Comparison of ENCODE assay signal across 11 cellular contexts in the genomic region with DNA sequence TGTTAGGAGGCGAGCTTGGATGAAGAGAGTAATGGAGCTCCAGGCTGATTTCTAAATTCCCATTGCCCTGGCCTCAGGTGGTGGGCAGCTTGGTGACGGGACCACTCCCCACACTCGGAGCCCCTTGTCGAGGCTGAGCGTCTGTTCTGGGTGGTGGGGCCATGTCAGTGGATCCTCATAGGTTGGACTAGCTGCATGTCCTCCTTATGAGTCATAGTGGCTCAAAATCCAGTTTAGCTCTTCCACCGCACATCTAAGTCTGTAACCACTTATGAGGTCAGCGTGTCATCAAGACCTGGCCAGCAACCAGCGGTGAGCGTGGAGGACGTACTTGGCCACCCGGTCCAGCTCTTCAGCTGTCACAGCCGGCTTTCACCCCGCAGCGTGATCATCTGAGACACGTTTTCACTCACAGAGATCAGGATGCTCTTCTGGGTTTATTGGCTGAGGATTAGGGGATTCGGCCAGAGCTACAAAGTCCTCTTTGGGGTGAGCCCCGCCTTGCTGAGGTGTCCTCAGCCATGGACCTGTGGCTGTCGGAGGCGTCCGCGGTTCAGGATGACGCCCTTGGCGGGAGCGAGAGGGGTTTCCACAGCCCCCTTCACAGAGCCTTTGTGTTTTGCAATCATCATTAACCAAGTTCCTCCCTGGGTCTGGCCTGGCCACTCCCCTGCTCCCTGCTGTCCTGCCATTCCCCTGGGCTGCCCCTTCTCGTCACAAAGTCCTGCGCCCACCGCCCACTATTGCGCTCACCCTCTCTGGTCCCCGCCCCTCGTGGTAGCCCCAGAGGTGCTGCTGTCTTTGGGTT. TPM values are rescaled to one million over a fixed set of nuclear protein-coding genes. Genes with fewer than 3 reads are reported as not detected.
DNase-seq lines count a peak whose midpoint lies in the region; ATAC-seq, FAIRE-seq and TF ChIP-seq lines count a peak whose summit lies in the region.
"Had no signal": no experiment of that assay in that cellular context is flagged by ENCODE, and none has a peak within 500 bp of the region (broad histone marks: within the 10 kb centered on the region; RNA-seq: fewer than 3 reads in every experiment).

No MANE protein-coding gene starts in this region.

- peaks cover 29% of the 10 kb centered on the region for H3K4me1 ChIP-seq in astrocyte (ENCODE audit: insufficient read depth, low read length)
- no peaks in the 10 kb centered on the region for H3K4me1 ChIP-seq in right cardiac atrium (ENCODE audit: control insufficient read depth, insufficient read depth, low read length)
- no peaks in the 10 kb centered on the region for H3K4me1 ChIP-seq in upper lobe of right lung
- H3K4me1 ChIP-seq: uterus had no signal

- no peaks in the 10 kb centered on the region for H3K36me3 ChIP-seq in astrocyte (ENCODE audit: insufficient read depth, low read length)
- H3K36me3 ChIP-seq in upper lobe of right lung, result no peaks in the 10 kb centered on the region
- H3K36me3 ChIP-seq: neutrophil, uterus had no signal

- peak overlapping the region; percentile 98 for H3K27ac ChIP-seq in astrocyte (ENCODE audit: low read depth, low read length)
- peak overlapping the region; percentile 40 for H3K27ac ChIP-seq in right cardiac atrium (ENCODE audit: low read length)
- H3K27ac ChIP-seq in upper lobe of right lung, result no peak overlapping the region
- H3K27ac ChIP-seq: neutrophil, uterus had no signal

- H3K36me3 Mint-ChIP-seq in astrocyte (ENCODE audit: low read depth, unreplicated experiment), result no peaks in the 10 kb centered on the region
- H3K36me3 Mint-ChIP-seq: T-cell had no signal

- H3K4me3 ChIP-seq in astrocyte (ENCODE audit: insufficient read depth, low read depth, low read length) (peak overlapping the region; percentile 47), right cardiac atrium (ENCODE audit: low read length) (no peak overlapping the region), upper lobe of right lung (no peak overlapping the region)
- H3K4me3 ChIP-seq: uterus had no signal

- ATAC-seq in right cardiac atrium (peak; percentile 41 to 70), upper lobe of right lung (no peak), HG02759 (IDR thresholded peaks at IDR 0.05; ENCODE audit: unreplicated experiment) (no peak)
- ATAC-seq: T-cell had no signal

- H3K27ac Mint-ChIP-seq in astrocyte (ENCODE audit: unreplicated experiment), result peak overlapping the region; percentile 93
- H3K27ac Mint-ChIP-seq: T-cell had no signal

- no peaks in the 10 kb centered on the region for H3K79me2 ChIP-seq in astrocyte (ENCODE audit: insufficient read depth, low read length)

- FAIRE-seq in astrocyte (lab: Jason Lieb, UNC), result peak; percentile 99
- FAIRE-seq: colon had no signal

- H3K27me3 ChIP-seq in astrocyte (ENCODE audit: insufficient read depth, low read length) (peaks cover 3% of the 10 kb centered on the region), right cardiac atrium (ENCODE audit: control insufficient read depth, insufficient read depth) (no peaks in the 10 kb centered on the region), upper lobe of right lung (peaks cover 31% of the 10 kb centered on the region)
- H3K27me3 ChIP-seq: uterus had no signal

- intact Hi-C loops in right cardiac atrium (cut with DNase I) (no loop called here), upper lobe of right lung (cut with DNase I) (no loop called here)

- TF ChIP-seq CTCF in astrocyte (IDR thresholded peaks at IDR 0.05; ENCODE audit: insufficient read depth, low read depth, low read length) (no peak), upper lobe of right lung (IDR thresholded peaks at IDR 0.05) (no peak)

- peak overlapping the region; percentile 14 for H2AFZ ChIP-seq in astrocyte (ENCODE audit: low read depth, low read length)

- peak overlapping the region; percentile 80 for H3K9ac ChIP-seq in astrocyte (ENCODE audit: low read length)

- peaks cover 2% of the 10 kb centered on the region for H3K9me3 Mint-ChIP-seq in astrocyte (ENCODE audit: unreplicated experiment)
- H3K9me3 Mint-ChIP-seq: T-cell had no signal

- 70% methylated on average over 30 of the region's 30 CpGs for WGBS in right cardiac atrium

- peaks cover 14% of the 10 kb centered on the region for H3K4me1 Mint-ChIP-seq in astrocyte (ENCODE audit: low read depth, unreplicated experiment)

- DNase-seq in HS-27A (ENCODE audit: low read depth) (peak; percentile 67), astrocyte (ENCODE audit: low read depth) (peak; percentile 97), right cardiac atrium (peak; percentile 65 to 86 (median 84)), upper lobe of right lung (peak; percentile 62), GDM1 (lab: John Stamatoyannopoulos, UW) (no peak), NCI-H1417 (lab: John Stamatoyannopoulos, UW) (no peak)
- DNase-seq: T-cell had no signal

- H3K4me2 ChIP-seq in astrocyte (ENCODE audit: low read length), result peak overlapping the region; percentile 83

- no peak overlapping the region for H3K4me3 Mint-ChIP-seq in astrocyte (ENCODE audit: unreplicated experiment)
- H3K4me3 Mint-ChIP-seq: T-cell had no signal

- H4K20me1 ChIP-seq in astrocyte (ENCODE audit: insufficient read depth, low read length), result no peaks in the 10 kb centered on the region

- H3K9me3 ChIP-seq in astrocyte (ENCODE audit: insufficient read depth, low read depth, low read length) (no peaks in the 10 kb centered on the region), right cardiac atrium (ENCODE audit: control insufficient read depth, low read length) (no peaks in the 10 kb centered on the region), upper lobe of right lung (no peaks in the 10 kb centered on the region)
- H3K9me3 ChIP-seq: neutrophil, uterus had no signal

- peaks cover 24% of the 10 kb centered on the region for H3K27me3 Mint-ChIP-seq in astrocyte (ENCODE audit: low read depth, unreplicated experiment)

RNA-seq across cellular contexts. Expression of a gene that starts 41.9 kb away (rescaled TPM):
- total RNA-seq in astrocyte, result 2.5 and 3.1 TPM in 2 replicates
- 100 to 1,000 TPM; 320 to 446 (median 375) TPM for total RNA-seq in right cardiac atrium
- polyA plus RNA-seq in right cardiac atrium, result 280 TPM
- 1.9 TPM for total RNA-seq in upper lobe of right lung

RNA-seq across cellular contexts. Expression of a gene that starts 47.5 kb away (rescaled TPM):
- 0.36 and 0.61 TPM in 2 replicates for total RNA-seq in astrocyte
- 1 to 10 TPM; 1.4 to 2.3 (median 1.8) TPM for total RNA-seq in right cardiac atrium
- polyA plus RNA-seq in right cardiac atrium, result 1.5 TPM
- total RNA-seq in upper lobe of right lung, result 6.1 TPM

Comparison
In these comparisons a context has a peak if more than half of its experiments do, and no peak if none do; other contexts are left out.
1. DNase-seq: peak in HS-27A (single experiment), astrocyte (single experiment), right cardiac atrium (3 of 3) and upper lobe of right lung (single experiment); none in GDM1 (single experiment) and NCI-H1417 (0 of 3).
2. ATAC-seq: peak in right cardiac atrium (2 of 2); none in upper lobe of right lung (single experiment) and HG02759 (single experiment).
3. RNA of a gene that starts 41.9 kb away (total RNA-seq): 320 to 446 TPM in right cardiac atrium; 2.5 to 3.1 TPM in astrocyte and 1.9 TPM in upper lobe of right lung (single experiment); every median in the first group is over 10 times any median in the second.